ENCODE assay signal across 18 cellular contexts in the genomic region with DNA sequence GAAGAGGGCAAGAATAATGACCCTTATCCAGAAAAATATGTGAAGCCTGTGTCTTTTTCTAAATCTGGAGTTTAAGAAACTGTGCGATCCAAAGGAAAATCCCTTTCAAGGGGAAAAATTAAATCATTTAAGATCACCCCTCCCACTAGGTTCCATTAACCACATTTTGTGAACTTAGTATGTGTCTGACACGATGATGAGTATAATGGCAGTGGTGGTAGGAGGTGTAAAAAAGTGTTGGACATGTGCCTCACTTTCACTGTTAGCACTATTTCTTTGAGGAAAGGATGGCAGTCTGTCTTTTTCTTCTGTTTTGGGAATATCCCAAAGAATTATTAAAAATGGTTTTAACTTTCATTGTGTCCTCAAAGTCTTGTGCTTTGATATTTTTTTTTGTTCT.
DNase-seq lines count a peak whose midpoint lies in the region; ATAC-seq and TF ChIP-seq lines count a peak whose summit lies in the region.
"Had no signal": no experiment of that assay in that cellular context is flagged by ENCODE, and none has a peak within 500 bp of the region (broad histone marks: within the 10 kb centered on the region; RNA-seq: fewer than 3 reads in every experiment).

No MANE protein-coding gene starts in this region.

- no peaks in the 10 kb centered on the region; the same call in 1 of the 2 replicates for H4K20me1 ChIP-seq in HCT116 (ENCODE audit: insufficient read depth)
- H4K20me1 ChIP-seq: BLaER1 treated with 17β-estradiol and CSF1 and Interleukin-3, amounts not matched to agents 10 nM and 100 nM had no signal

- H3K9ac ChIP-seq in HCT116 (ENCODE audit: low read length) = no peak overlapping the region
- H3K9ac ChIP-seq: BLaER1 treated with 17β-estradiol and CSF1 and Interleukin-3, amounts not matched to agents 10 nM and 100 nM; GM23248 had no signal

- in situ Hi-C loops in Panc1 (cut with HindIII; ENCODE audit: low pct_unique_long_range_greater_than_20kb, low sequenced_read_pairs) = no loop called here

- peak overlapping the region; percentile 74 for H2AFZ ChIP-seq in HCT116 (ENCODE audit: low read depth, low read length, poor library complexity, severe bottlenecking)

- no peak for TF ChIP-seq CTCF in activated CD8-positive, alpha-beta T cell treated with anti-CD3 and anti-CD28 coated beads for 36 hours (IDR thresholded peaks at IDR 0.05)
- TF ChIP-seq CTCF in HCT116 (IDR thresholded peaks at IDR 0.05 in 2 of 3, conservative IDR thresholded peaks at IDR 0.05 in 1 of 3; ENCODE audit: borderline replicate concordance in 1 of 3, insufficient read depth in 1 of 3, low read depth in 2 of 3, low read length in 2 of 3) = no peak
- no peak for TF ChIP-seq CTCF in Panc1 (IDR thresholded peaks at IDR 0.05)
- no peak for TF ChIP-seq CTCF in psoas muscle (IDR thresholded peaks at IDR 0.05)

- H3K9me3 Mint-ChIP-seq in activated CD8-positive, alpha-beta T cell treated with anti-CD3 and anti-CD28 coated beads for 36 hours = no peaks in the 10 kb centered on the region
- no peaks in the 10 kb centered on the region for H3K9me3 Mint-ChIP-seq in activated CD8-positive, alpha-beta T cell treated with anti-CD3 and anti-CD28 coated beads, Interleukin-2, amount 10 ng/mL, durations not matched to agents 7 days and 5 days (ENCODE audit: insufficient read depth)

- BruUV-seq in HCT116 (replicated peaks; lab: Mats Ljungman, UMichigan) = no TSS peak
- no TSS peak for BruUV-seq in Panc1 (replicated peaks; lab: Mats Ljungman, UMichigan)

- POLR2A ChIA-PET in activated CD8-positive, alpha-beta T cell treated with anti-CD3 and anti-CD28 coated beads for 36 hours (lab: Charles Lee) = no interaction called here
- POLR2A ChIA-PET in activated CD8-positive, alpha-beta T cell treated with anti-CD3 and anti-CD28 coated beads, Interleukin-2, amount 10 ng/mL, durations not matched to agents 7 days and 5 days (lab: Charles Lee) = no interaction called here
- POLR2A ChIA-PET in HCT116 (lab: Charles Lee) = interaction anchor here (1.0 to 1.3 kb wide), 2 partner anchors 9 to 392 kb away, joined by 3 read pairs; partner anchors contain the start of gene CITED2
- POLR2A ChIA-PET in Panc1 (lab: Charles Lee) = interaction anchor here (0.7 kb wide), 1 partner anchor 208 kb away, joined by 4 read pairs; no protein-coding TSS in a partner anchor

- intact Hi-C loops in activated CD8-positive, alpha-beta T cell treated with anti-CD3 and anti-CD28 coated beads for 36 hours (cut with micrococcal nuclease) = no loop called here
- intact Hi-C loops in HCT116 (cut with micrococcal nuclease) = loop anchor here (5.0 kb wide), 1 partner anchor 389 kb away; no protein-coding TSS in a partner anchor
- intact Hi-C loops in Panc1 (cut with micrococcal nuclease; ENCODE audit: unreplicated experiment) = no loop called here
- intact Hi-C loops in psoas muscle (cut with DNase I) = no loop called here

- H3K27ac ChIP-seq in HCT116 (ENCODE audit: low read depth, low read length) (no peak overlapping the region), Panc1 (ENCODE audit: low read length) (peak overlapping the region; percentile 86), psoas muscle (peak overlapping the region; percentile 96)
- H3K27ac ChIP-seq: GM23248, HL-60 had no signal

- no peak overlapping the region for H3K4me3 Mint-ChIP-seq in activated CD8-positive, alpha-beta T cell treated with anti-CD3 and anti-CD28 coated beads for 36 hours
- H3K4me3 Mint-ChIP-seq in activated CD8-positive, alpha-beta T cell treated with anti-CD3 and anti-CD28 coated beads, Interleukin-2, amount 10 ng/mL, durations not matched to agents 7 days and 5 days = no peak overlapping the region
- H3K4me3 Mint-ChIP-seq: CD4-positive, CD25-positive, alpha-beta regulatory T cell had no signal

- H3K9me3 ChIP-seq in HCT116 (ENCODE audit: control insufficient read depth in 1 of 2, insufficient read depth in 1 of 2, low read depth in 1 of 2, low read length in 2 of 2) (no peaks in the 10 kb centered on the region), Panc1 (ENCODE audit: control insufficient read depth, insufficient read depth, low read depth, low read length) (peaks cover 8% of the 10 kb centered on the region; the same call in 1 of the 2 replicates), psoas muscle (no peaks in the 10 kb centered on the region)
- H3K9me3 ChIP-seq: BLaER1 treated with 17β-estradiol and CSF1 and Interleukin-3, amounts not matched to agents 10 nM and 100 nM had no signal

- H3K27me3 ChIP-seq in HCT116 (ENCODE audit: insufficient read depth, low read length) = no peaks in the 10 kb centered on the region
- no peaks in the 10 kb centered on the region for H3K27me3 ChIP-seq in Panc1 (ENCODE audit: control insufficient read depth, insufficient read depth, low read length)
- H3K27me3 ChIP-seq in psoas muscle (ENCODE audit: insufficient read depth in 3 of 3, low read length in 2 of 3) = no peaks in the 10 kb centered on the region
- H3K27me3 ChIP-seq: BLaER1 treated with 17β-estradiol and CSF1 and Interleukin-3, amounts not matched to agents 10 nM and 100 nM had no signal

- CTCF ChIA-PET in activated CD8-positive, alpha-beta T cell treated with anti-CD3 and anti-CD28 coated beads for 36 hours (lab: Charles Lee) = no interaction called here
- CTCF ChIA-PET in activated CD8-positive, alpha-beta T cell treated with anti-CD3 and anti-CD28 coated beads, Interleukin-2, amount 10 ng/mL, durations not matched to agents 7 days and 5 days (lab: Charles Lee) = no interaction called here
- CTCF ChIA-PET in HCT116 (lab: Charles Lee) (interaction anchor here (1.0 kb wide), 1 partner anchor 12 kb away, joined by 3 read pairs; no protein-coding TSS in a partner anchor), Panc1 (lab: Charles Lee) (no interaction called here)

- H3K4me1 ChIP-seq in HCT116 (ENCODE audit: control insufficient read depth in 1 of 2, insufficient read depth in 2 of 2, low read length in 2 of 2) = peaks cover 22 to 46% of the 10 kb centered on the region in 2 experiments
- peaks cover 43% of the 10 kb centered on the region for H3K4me1 ChIP-seq in Panc1 (ENCODE audit: control insufficient read depth, insufficient read depth, low read length)
- H3K4me1 ChIP-seq in psoas muscle = peaks cover 40% of the 10 kb centered on the region

- RAD21 ChIA-PET in HCT116 (lab: Charles Lee; ENCODE audit: low non-redundant PET in 1 of 2, low total read pairs in 2 of 2, uncharacterized antibody in 2 of 2, unreplicated experiment in 2 of 2) = no interaction called here

- 68 to 97% (median 86%) methylated on average over 2 of the region's 2 CpGs for WGBS in psoas muscle, 3 donors

- no peaks in the 10 kb centered on the region for H3K79me2 ChIP-seq in HCT116 (ENCODE audit: insufficient read depth, low read length)

- H3K9me2 ChIP-seq in HCT116 (ENCODE audit: insufficient read depth) = no peaks in the 10 kb centered on the region

- H3K4me1 Mint-ChIP-seq in activated CD8-positive, alpha-beta T cell treated with anti-CD3 and anti-CD28 coated beads for 36 hours (ENCODE audit: low read depth) = peaks cover 40% of the 10 kb centered on the region
- H3K4me1 Mint-ChIP-seq in activated CD8-positive, alpha-beta T cell treated with anti-CD3 and anti-CD28 coated beads, Interleukin-2, amount 10 ng/mL, durations not matched to agents 7 days and 5 days (ENCODE audit: low read depth) = peaks cover 12% of the 10 kb centered on the region
- H3K4me1 Mint-ChIP-seq: CD4-positive, CD25-positive, alpha-beta regulatory T cell had no signal

- no peak for TF ChIP-seq RAD21 in HCT116 (IDR thresholded peaks at IDR 0.05; ENCODE audit: low read depth)

- H3K27me3 Mint-ChIP-seq in activated CD8-positive, alpha-beta T cell treated with anti-CD3 and anti-CD28 coated beads for 36 hours = no peaks in the 10 kb centered on the region
- H3K27me3 Mint-ChIP-seq in activated CD8-positive, alpha-beta T cell treated with anti-CD3 and anti-CD28 coated beads, Interleukin-2, amount 10 ng/mL, durations not matched to agents 7 days and 5 days (ENCODE audit: low read depth) = no peaks in the 10 kb centered on the region

- H3K36me3 Mint-ChIP-seq in activated CD8-positive, alpha-beta T cell treated with anti-CD3 and anti-CD28 coated beads for 36 hours (ENCODE audit: low read depth) = no peaks in the 10 kb centered on the region
- H3K36me3 Mint-ChIP-seq in activated CD8-positive, alpha-beta T cell treated with anti-CD3 and anti-CD28 coated beads, Interleukin-2, amount 10 ng/mL, durations not matched to agents 7 days and 5 days (ENCODE audit: low read depth) = no peaks in the 10 kb centered on the region
- H3K36me3 Mint-ChIP-seq: CD4-positive, CD25-positive, alpha-beta regulatory T cell had no signal

- H3K4me3 ChIP-seq in HCT116 (replicated peaks in 1 of 2; ENCODE audit: low read depth in 1 of 2, low read length in 2 of 2) (no peak overlapping the region), Panc1 (ENCODE audit: low read depth in 2 of 2, low read length in 2 of 2) (no peak overlapping the region), psoas muscle (no peak overlapping the region)
- H3K4me3 ChIP-seq: BLaER1 treated with 17β-estradiol and CSF1 and Interleukin-3, amounts not matched to agents 10 nM and 100 nM; GM12878; GM23248 had no signal

- no peak overlapping the region for H3K4me2 ChIP-seq in HCT116 (ENCODE audit: low read length)

- H3K27ac Mint-ChIP-seq in activated CD8-positive, alpha-beta T cell treated with anti-CD3 and anti-CD28 coated beads for 36 hours = no peak overlapping the region
- H3K27ac Mint-ChIP-seq in activated CD8-positive, alpha-beta T cell treated with anti-CD3 and anti-CD28 coated beads, Interleukin-2, amount 10 ng/mL, durations not matched to agents 7 days and 5 days = no peak overlapping the region
- H3K27ac Mint-ChIP-seq: CD4-positive, CD25-positive, alpha-beta regulatory T cell had no signal

- DNase-seq in activated CD8-positive, alpha-beta T cell treated with anti-CD3 and anti-CD28 coated beads for 36 hours = no peak
- DNase-seq in activated CD8-positive, alpha-beta T cell treated with anti-CD3 and anti-CD28 coated beads, Interleukin-2, amount 10 ng/mL, durations not matched to agents 7 days and 5 days = no peak
- DNase-seq in HCT116 (ENCODE audit: low read depth, low spot score) (no peak), Panc1 (ENCODE audit: low read depth, low spot score) (no peak), psoas muscle (no peak), T-helper 1 cell (no peak), NCI-H1092 treated with DMSO at 0.1 percent for 48 hours (lab: John Stamatoyannopoulos, UW) (no peak)
- no peak for DNase-seq in activated CD4-positive, alpha-beta T cell treated with anti-CD3 and anti-CD28 coated beads, Interleukin-2, amount 50 U/mL, for 1 hour
- DNase-seq: 8988T; ACHN; Calu3; CD4-positive, CD25-positive, alpha-beta regulatory T cell; DMS 273 treated with DMSO at 0.1 percent for 48 hours; DMS79; GM23248 had no signal

- peak; percentile 18 for ATAC-seq in activated CD8-positive, alpha-beta T cell treated with anti-CD3 and anti-CD28 coated beads for 36 hours
- ATAC-seq in activated CD8-positive, alpha-beta T cell treated with anti-CD3 and anti-CD28 coated beads, Interleukin-2, amount 10 ng/mL, durations not matched to agents 7 days and 5 days = no peak
- ATAC-seq in HCT116 (no peak), Panc1 (no peak), psoas muscle (no peak)
- ATAC-seq: GM12878 had no signal

- H3K36me3 ChIP-seq in HCT116 (ENCODE audit: control insufficient read depth in 1 of 2, insufficient read depth in 2 of 2, low read length in 2 of 2) (no peaks in the 10 kb centered on the region), Panc1 (ENCODE audit: control insufficient read depth, insufficient read depth, low read length) (no peaks in the 10 kb centered on the region; the same call in 1 of the 2 replicates), psoas muscle (ENCODE audit: insufficient read depth in 1 of 2, low read depth in 1 of 2) (no peaks in the 10 kb centered on the region)
- H3K36me3 ChIP-seq: BLaER1 treated with 17β-estradiol and CSF1 and Interleukin-3, amounts not matched to agents 10 nM and 100 nM had no signal

- TF ChIP-seq POLR2A in HCT116 (IDR thresholded peaks at IDR 0.05; ENCODE audit: borderline replicate concordance, extremely low read depth, insufficient read depth, insufficient read length) = no peak

Comparison
In these comparisons a context has a peak if more than half of its experiments do, and no peak if none do; other contexts are left out.
1. POLR2A ChIA-PET loops: an anchor here in HCT116 (1.0 to 1.3 kb wide) and Panc1 (0.7 kb wide); none called in activated CD8-positive, alpha-beta T cell treated with anti-CD3 and anti-CD28 coated beads for 36 hours and activated CD8-positive, alpha-beta T cell treated with anti-CD3 and anti-CD28 coated beads, Interleukin-2, amount 10 ng/mL, durations not matched to agents 7 days and 5 days.